19 cellular contexts compared by ENCODE assay signal in the genomic region with DNA sequence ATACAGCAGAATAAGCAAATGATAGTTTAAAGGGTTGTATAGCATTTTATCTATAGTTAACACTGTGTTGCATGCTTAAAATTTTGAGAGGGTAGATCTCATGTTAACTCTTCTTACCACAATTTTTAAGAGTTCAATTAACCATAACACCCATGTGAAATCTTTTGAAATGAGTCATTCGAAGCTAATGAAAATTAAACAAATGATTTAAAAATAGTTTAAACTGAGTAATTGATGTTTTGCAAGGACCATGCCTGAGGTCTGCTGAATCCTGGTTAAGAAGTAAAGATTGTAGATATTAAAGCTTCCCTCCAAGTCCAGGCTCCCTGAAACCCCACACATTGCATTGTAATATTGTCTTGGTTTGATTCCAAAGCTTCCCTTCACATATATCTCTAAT.
DNase-seq lines count a peak whose midpoint lies in the region; ATAC-seq and TF ChIP-seq lines count a peak whose summit lies in the region.
"Had no signal": no experiment of that assay in that cellular context is flagged by ENCODE, and none has a peak within 500 bp of the region (broad histone marks: within the 10 kb centered on the region; RNA-seq: fewer than 3 reads in every experiment).

No MANE protein-coding gene starts in this region.

- H2BK5ac ChIP-seq in IMR-90 (ENCODE audit: low read depth, low read length, poor library complexity, severe bottlenecking), result no peak overlapping the region

- CTCF ChIA-PET in IMR-90 (lab: Yijun Ruan, JAX), result interaction anchor here (1.9 kb wide), 1 partner anchor 9 kb away, joined by 11 read pairs; no protein-coding TSS in a partner anchor

- in situ Hi-C loops in IMR-90 (cut with MboI; ENCODE audit: low sequenced_read_pairs) (no loop called here), astrocyte of the cerebellum (cut with HindIII; ENCODE audit: low sequenced_read_pairs) (no loop called here)

- H2BK120ac ChIP-seq in IMR-90 (ENCODE audit: low read depth, low read length), result no peak overlapping the region

- H3K27ac ChIP-seq in IMR-90 (ENCODE audit: insufficient read depth, low read length), result no peak overlapping the region
- H3K27ac ChIP-seq: Peyer's patch had no signal

- H3K36me3 Mint-ChIP-seq in activated naive CD4-positive, alpha-beta T cell treated with anti-CD3 and anti-CD28 coated beads, Interleukin-2, amount 50 U/mL, for 72 hours, result no peaks in the 10 kb centered on the region

- no peak overlapping the region; the same call in 1 of the 2 replicates for H3K14ac ChIP-seq in IMR-90 (replicated peaks; ENCODE audit: low read depth, low read length)

- no peak overlapping the region for H4K8ac ChIP-seq in IMR-90 (ENCODE audit: low read depth in 2 of 2, low read length in 2 of 2)

- no peak overlapping the region for H3K9ac ChIP-seq in IMR-90 (ENCODE audit: low read depth, low read length)

- peaks cover 4% of the 10 kb centered on the region; the same call in 1 of the 2 replicates for H3K36me3 ChIP-seq in IMR-90 (ENCODE audit: control insufficient read depth, insufficient read depth, low read length)
- H3K36me3 ChIP-seq: Peyer's patch had no signal

- no peak overlapping the region for H2AK9ac ChIP-seq in IMR-90 (replicated peaks; ENCODE audit: low read depth, low read length, poor library complexity)

- no CpG with 5 or more reads among the region's 1 CpG for WGBS in IMR-90 (ENCODE audit: extremely low coverage in 2 of 2, insufficient read length in 1 of 2), 2 experiments

- no peak overlapping the region for H3K56ac ChIP-seq in IMR-90 (ENCODE audit: extremely low read depth, insufficient read depth, low read length)

- no peak overlapping the region for H2BK20ac ChIP-seq in IMR-90 (ENCODE audit: low read depth, low read length)

- no peaks in the 10 kb centered on the region for H3K9me3 ChIP-seq in IMR-90 (ENCODE audit: control insufficient read depth, insufficient read depth, low read length)
- H3K9me3 ChIP-seq: Peyer's patch had no signal

- no peak overlapping the region for H2BK15ac ChIP-seq in IMR-90 (ENCODE audit: low read depth, low read length)

- H3K4ac ChIP-seq in IMR-90 (ENCODE audit: low read depth, low read length), result no peak overlapping the region

- peak; percentile 62 for ATAC-seq in IMR-90 (ENCODE audit: low read depth)
- no peak for ATAC-seq in activated naive CD4-positive, alpha-beta T cell treated with anti-CD3 and anti-CD28 coated beads, Interleukin-2, amount 50 U/mL, for 72 hours

- peaks cover 1% of the 10 kb centered on the region; the same call in 1 of the 2 replicates for H3K4me1 ChIP-seq in IMR-90 (ENCODE audit: control insufficient read depth, insufficient read depth, low read length)

- dilution Hi-C loops in IMR-90 (cut with HindIII; ENCODE audit: low sequenced_read_pairs, unreplicated experiment), result no loop called here

- H3K4me2 ChIP-seq in IMR-90 (ENCODE audit: low read depth, low read length), result peak overlapping the region; percentile 7; the same call in 1 of the 2 replicates

- H3K4me3 ChIP-seq in AG10803 (ENCODE audit: low read length), result no peak overlapping the region
- no peak overlapping the region for H3K4me3 ChIP-seq in IMR-90 (ENCODE audit: insufficient read depth, low read depth, low read length)
- H3K4me3 ChIP-seq in astrocyte of the cerebellum (ENCODE audit: low read depth, low read length), result no peak overlapping the region
- H3K4me3 ChIP-seq: Peyer's patch had no signal

- DNase-seq in AG10803 (ENCODE audit: low read depth), result peak; percentile 30
- DNase-seq in IMR-90, result peak; percentile 13
- peak; percentile 20 for DNase-seq in astrocyte of the cerebellum (ENCODE audit: low read depth)
- peak; percentile 16 for DNase-seq in kidney glomerular epithelial cell (lab: John Stamatoyannopoulos, UW)
- no peak for DNase-seq in cerebellum (ENCODE audit: low spot score)
- no peak for DNase-seq in DMS53 (lab: John Stamatoyannopoulos, UW)
- no peak for DNase-seq in activated naive CD4-positive, alpha-beta T cell treated with anti-CD3 and anti-CD28 coated beads, Interleukin-2, amount 50 U/mL, for 72 hours (ENCODE audit: low spot score in 2 of 2)
- no peak for DNase-seq in SW480 (ENCODE audit: low spot score)
- DNase-seq: 8988T, ACHN, KG1, MM.1S, NCI-H1417 treated with DMSO at 0.1 percent for 48 hours, NCI-H1694 treated with DMSO at 0.1 percent for 48 hours, NCI-H2081, NCI-H2227 treated with DMSO at 0.1 percent for 48 hours, NCI-H526 treated with DMSO at 0.1 percent for 48 hours, Peyer's patch, SHP77 treated with DMSO at 0.1 percent for 48 hours had no signal

- H4K20me1 ChIP-seq in IMR-90 (ENCODE audit: insufficient read depth, low read length), result peaks cover 34% of the 10 kb centered on the region

- no peak overlapping the region for H3K18ac ChIP-seq in IMR-90 (ENCODE audit: low read depth, low read length)

- POLR2A ChIA-PET in IMR-90 (lab: Charles Lee; ENCODE audit: unreplicated experiment), result interaction anchor here (0.6 kb wide), 1 partner anchor 21 kb away, joined by 3 read pairs; no protein-coding TSS in a partner anchor

- TF ChIP-seq CTCF in AG10803 (conservative IDR thresholded peaks at IDR 0.05; ENCODE audit: low read length) (no peak), IMR-90 (conservative IDR thresholded peaks at IDR 0.05; ENCODE audit: low read depth, low read length) (no peak), astrocyte of the cerebellum (IDR thresholded peaks at IDR 0.05; ENCODE audit: low read depth, low read length, missing control alignments) (no peak)

- no peak overlapping the region for H4K91ac ChIP-seq in IMR-90 (ENCODE audit: insufficient read depth, low read depth, low read length)

- H3K23ac ChIP-seq in IMR-90 (ENCODE audit: low read depth, low read length), result no peak overlapping the region

- H3K9me3 Mint-ChIP-seq in activated naive CD4-positive, alpha-beta T cell treated with anti-CD3 and anti-CD28 coated beads, Interleukin-2, amount 50 U/mL, for 72 hours, result no peaks in the 10 kb centered on the region

- H3K9me1 ChIP-seq in IMR-90 (ENCODE audit: insufficient read depth, low read length), result peaks cover 17% of the 10 kb centered on the region

- H3K27ac Mint-ChIP-seq in activated naive CD4-positive, alpha-beta T cell treated with anti-CD3 and anti-CD28 coated beads, Interleukin-2, amount 50 U/mL, for 72 hours, result no peak overlapping the region

- no peaks in the 10 kb centered on the region for H3K27me3 ChIP-seq in IMR-90 (ENCODE audit: control insufficient read depth, insufficient read depth, low read length)
- H3K27me3 ChIP-seq: Peyer's patch had no signal

- no peak overlapping the region for H2AFZ ChIP-seq in IMR-90 (replicated peaks; ENCODE audit: low read length, poor library complexity)

- intact Hi-C loops in IMR-90 (cut with micrococcal nuclease), result no loop called here

- no peak overlapping the region for H2AK5ac ChIP-seq in IMR-90 (ENCODE audit: low read depth, low read length)

- no peak for TF ChIP-seq RAD21 in IMR-90 (IDR thresholded peaks at IDR 0.05; ENCODE audit: low read length)

- no TSS peak for BruUV-seq in IMR-90 (replicated peaks; lab: Mats Ljungman, UMichigan)

- H3K79me1 ChIP-seq in IMR-90 (ENCODE audit: low read depth in 1 of 2, low read length in 2 of 2), result peaks cover 34 to 65% of the 10 kb centered on the region in 2 experiments

- TF ChIP-seq POLR2A in IMR-90 (IDR thresholded peaks at IDR 0.05; ENCODE audit: low read depth, low read length), result no peak

- no peak overlapping the region for H4K5ac ChIP-seq in IMR-90 (ENCODE audit: low read depth, low read length)

TF ChIP-seq in IMR-90, 13 proteins besides CTCF, POLR2A, EP300 and RAD21:
- TF ChIP-seq NFE2L2 (IDR thresholded peaks at IDR 0.05; ENCODE audit: low read depth, low read length) (no peak), CHD1 (IDR thresholded peaks at IDR 0.05; ENCODE audit: low read depth, low read length) (no peak), RCOR1 (IDR thresholded peaks at IDR 0.05; ENCODE audit: insufficient replicate concordance, low read length) (no peak), FOS (IDR thresholded peaks at IDR 0.05; ENCODE audit: low read depth, low read length) (no peak), CEBPB (IDR thresholded peaks at IDR 0.05; ENCODE audit: low read depth, low read length) (no peak), MAZ (IDR thresholded peaks at IDR 0.05; ENCODE audit: borderline replicate concordance, low read depth, low read length) (no peak), MAFK (IDR thresholded peaks at IDR 0.05; ENCODE audit: low read depth, low read length) (no peak), BHLHE40 (IDR thresholded peaks at IDR 0.05; ENCODE audit: low read depth, low read length) (no peak), RFX5 (IDR thresholded peaks at IDR 0.05; ENCODE audit: low read depth, low read length) (no peak), SMC3 (IDR thresholded peaks at IDR 0.05; ENCODE audit: low read depth, low read length) (no peak), MXI1 (IDR thresholded peaks at IDR 0.05; ENCODE audit: borderline replicate concordance, low read depth, low read length) (no peak)
- TF ChIP-seq, protein P1, sequence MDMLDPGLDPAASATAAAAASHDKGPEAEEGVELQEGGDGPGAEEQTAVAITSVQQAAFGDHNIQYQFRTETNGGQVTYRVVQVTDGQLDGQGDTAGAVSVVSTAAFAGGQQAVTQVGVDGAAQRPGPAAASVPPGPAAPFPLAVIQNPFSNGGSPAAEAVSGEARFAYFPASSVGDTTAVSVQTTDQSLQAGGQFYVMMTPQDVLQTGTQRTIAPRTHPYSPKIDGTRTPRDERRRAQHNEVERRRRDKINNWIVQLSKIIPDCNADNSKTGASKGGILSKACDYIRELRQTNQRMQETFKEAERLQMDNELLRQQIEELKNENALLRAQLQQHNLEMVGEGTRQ (IDR thresholded peaks at IDR 0.05; ENCODE audit: low read depth, low read length), result no peak
- TF ChIP-seq, protein P2, sequence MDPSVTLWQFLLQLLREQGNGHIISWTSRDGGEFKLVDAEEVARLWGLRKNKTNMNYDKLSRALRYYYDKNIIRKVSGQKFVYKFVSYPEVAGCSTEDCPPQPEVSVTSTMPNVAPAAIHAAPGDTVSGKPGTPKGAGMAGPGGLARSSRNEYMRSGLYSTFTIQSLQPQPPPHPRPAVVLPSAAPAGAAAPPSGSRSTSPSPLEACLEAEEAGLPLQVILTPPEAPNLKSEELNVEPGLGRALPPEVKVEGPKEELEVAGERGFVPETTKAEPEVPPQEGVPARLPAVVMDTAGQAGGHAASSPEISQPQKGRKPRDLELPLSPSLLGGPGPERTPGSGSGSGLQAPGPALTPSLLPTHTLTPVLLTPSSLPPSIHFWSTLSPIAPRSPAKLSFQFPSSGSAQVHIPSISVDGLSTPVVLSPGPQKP (IDR thresholded peaks at IDR 0.05; ENCODE audit: borderline replicate concordance, low read depth, low read length), result no peak

Comparison
In these comparisons a context has a peak if more than half of its experiments do, and no peak if none do; other contexts are left out.
1. DNase-seq: peak in AG10803 (single experiment), IMR-90 (single experiment), astrocyte of the cerebellum (single experiment) and kidney glomerular epithelial cell (single experiment); none in cerebellum (single experiment), DMS53 (single experiment), activated naive CD4-positive, alpha-beta T cell treated with anti-CD3 and anti-CD28 coated beads, Interleukin-2, amount 50 U/mL, for 72 hours (0 of 2) and SW480 (single experiment).